ENCODE assay signal across 23 cellular contexts in the genomic region with DNA sequence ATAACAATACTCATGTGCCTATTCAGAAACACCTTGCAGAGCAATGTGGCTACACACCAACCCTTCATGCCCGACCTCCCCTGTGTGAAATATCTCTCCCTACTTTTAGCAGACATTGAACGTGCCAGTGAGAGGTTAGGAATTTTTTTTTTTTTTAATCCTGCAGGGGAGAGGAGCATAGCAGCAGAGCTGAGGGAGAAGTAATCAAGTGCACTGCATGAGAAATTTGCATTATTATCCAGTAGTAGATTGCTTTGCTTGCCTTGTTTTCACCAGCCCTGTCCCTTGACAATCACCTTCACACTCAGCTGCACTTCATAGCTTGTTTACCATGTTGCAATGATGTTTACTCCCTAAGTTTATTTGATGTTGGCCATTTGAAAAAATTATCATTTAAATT.
"Had no signal": no experiment of that assay in that cellular context is flagged by ENCODE, and none has a peak within 500 bp of the region (broad histone marks: within the 10 kb centered on the region; RNA-seq: fewer than 3 reads in every experiment).

No MANE protein-coding gene starts in this region.

- H3K4me2 ChIP-seq: hepatocyte had no signal

- H3K27ac Mint-ChIP-seq: activated CD4-positive, alpha-beta memory T cell treated with anti-CD3 and anti-CD28 coated beads for 36 hours; activated naive CD4-positive, alpha-beta T cell treated with anti-CD3 and anti-CD28 coated beads, Interleukin-2, amount 10 ng/mL, durations not matched to agents 7 days and 5 days; activated T-cell treated with anti-CD3 and anti-CD28 coated beads, Interleukin-2, amount 50 U/mL, for 72 hours; dendritic cell treated with granulocyte-macrophage colony-stimulating factor and Interleukin-4, amounts not matched to agents 40 ng/mL and 50 ng/mL, for 4 days; naive B cell; T-helper 17 cell had no signal

- H3K4me3 Mint-ChIP-seq: activated CD4-positive, alpha-beta memory T cell treated with anti-CD3 and anti-CD28 coated beads for 36 hours; activated naive CD4-positive, alpha-beta T cell treated with anti-CD3 and anti-CD28 coated beads, Interleukin-2, amount 10 ng/mL, durations not matched to agents 7 days and 5 days; activated T-cell treated with anti-CD3 and anti-CD28 coated beads, Interleukin-2, amount 50 U/mL, for 72 hours; dendritic cell treated with granulocyte-macrophage colony-stimulating factor and Interleukin-4, amounts not matched to agents 40 ng/mL and 50 ng/mL, for 4 days; naive B cell; neural crest cell; T-helper 17 cell had no signal

- H3K27me3 Mint-ChIP-seq: activated CD4-positive, alpha-beta memory T cell treated with anti-CD3 and anti-CD28 coated beads for 36 hours; activated naive CD4-positive, alpha-beta T cell treated with anti-CD3 and anti-CD28 coated beads, Interleukin-2, amount 10 ng/mL, durations not matched to agents 7 days and 5 days; dendritic cell treated with granulocyte-macrophage colony-stimulating factor and Interleukin-4, amounts not matched to agents 40 ng/mL and 50 ng/mL, for 4 days; T-helper 17 cell had no signal

- H3K27ac ChIP-seq: cardiac muscle cell, hepatocyte, lower lobe of right lung, upper lobe of right lung had no signal

- FAIRE-seq: keratinocyte had no signal

- H3K36me3 Mint-ChIP-seq: activated CD4-positive, alpha-beta memory T cell treated with anti-CD3 and anti-CD28 coated beads for 36 hours; activated naive CD4-positive, alpha-beta T cell treated with anti-CD3 and anti-CD28 coated beads, Interleukin-2, amount 10 ng/mL, durations not matched to agents 7 days and 5 days; naive B cell had no signal

- H2AFZ ChIP-seq: hepatocyte had no signal

- ATAC-seq: activated T-cell treated with anti-CD3 and anti-CD28 coated beads, Interleukin-2, amount 50 U/mL, for 72 hours; left colon; lower lobe of right lung; stimulated activated naive CD8-positive, alpha-beta T cell treated with anti-CD3 and anti-CD28 coated beads, Interleukin-15, Interleukin-2, amounts not matched to agents 100 U/mL and 50 U/mL, for 24 hours; T-helper 17 cell; upper lobe of right lung had no signal

- H3K27me3 ChIP-seq: cardiac muscle cell, hepatocyte, upper lobe of right lung had no signal

- H3K4me3 ChIP-seq: cardiac muscle cell, hepatocyte, lower lobe of right lung, upper lobe of right lung had no signal

- H3K9me3 Mint-ChIP-seq: activated CD4-positive, alpha-beta memory T cell treated with anti-CD3 and anti-CD28 coated beads for 36 hours; dendritic cell treated with granulocyte-macrophage colony-stimulating factor and Interleukin-4, amounts not matched to agents 40 ng/mL and 50 ng/mL, for 4 days had no signal

- H3K79me2 ChIP-seq: hepatocyte had no signal

- H3K9me3 ChIP-seq: lower lobe of right lung, upper lobe of right lung had no signal

- H3K36me3 ChIP-seq: cardiac muscle cell, lower lobe of right lung, upper lobe of right lung had no signal

- DNase-seq: activated CD4-positive, alpha-beta memory T cell treated with anti-CD3 and anti-CD28 coated beads for 36 hours; activated CD4-positive, alpha-beta T cell treated with anti-CD3 and anti-CD28 coated beads for 48 hours; activated effector memory CD4-positive, alpha-beta T cell treated with Interleukin-2 at 50 U/mL for 16 hours; activated naive CD4-positive, alpha-beta T cell treated with anti-CD3 and anti-CD28 coated beads, Interleukin-2, amount 10 ng/mL, durations not matched to agents 7 days and 5 days; activated T-cell treated with anti-CD3 and anti-CD28 coated beads, Interleukin-2, amount 50 U/mL, for 72 hours; amygdala; effector CD4-positive, alpha-beta T cell; erythroblast; foreskin fibroblast; left colon; lower lobe of right lung; naive B cell; retina; stimulated activated CD4-positive, alpha-beta T cell treated with anti-CD3 and anti-CD28 coated beads, Interleukin-4, amount 100 ng/mL, for 24 hours; stimulated activated naive CD8-positive, alpha-beta T cell treated with anti-CD3 and anti-CD28 coated beads, Interleukin-15, Interleukin-2, amounts not matched to agents 100 U/mL and 50 U/mL, for 24 hours; SW 1271; T-helper 17 cell; upper lobe of right lung had no signal

- H3K4me1 Mint-ChIP-seq: activated naive CD4-positive, alpha-beta T cell treated with anti-CD3 and anti-CD28 coated beads, Interleukin-2, amount 10 ng/mL, durations not matched to agents 7 days and 5 days; naive B cell; T-helper 17 cell had no signal

- H3K4me1 ChIP-seq: lower lobe of right lung, upper lobe of right lung had no signal
